ENCODE assay signal across 8 cellular contexts in the genomic region with DNA sequence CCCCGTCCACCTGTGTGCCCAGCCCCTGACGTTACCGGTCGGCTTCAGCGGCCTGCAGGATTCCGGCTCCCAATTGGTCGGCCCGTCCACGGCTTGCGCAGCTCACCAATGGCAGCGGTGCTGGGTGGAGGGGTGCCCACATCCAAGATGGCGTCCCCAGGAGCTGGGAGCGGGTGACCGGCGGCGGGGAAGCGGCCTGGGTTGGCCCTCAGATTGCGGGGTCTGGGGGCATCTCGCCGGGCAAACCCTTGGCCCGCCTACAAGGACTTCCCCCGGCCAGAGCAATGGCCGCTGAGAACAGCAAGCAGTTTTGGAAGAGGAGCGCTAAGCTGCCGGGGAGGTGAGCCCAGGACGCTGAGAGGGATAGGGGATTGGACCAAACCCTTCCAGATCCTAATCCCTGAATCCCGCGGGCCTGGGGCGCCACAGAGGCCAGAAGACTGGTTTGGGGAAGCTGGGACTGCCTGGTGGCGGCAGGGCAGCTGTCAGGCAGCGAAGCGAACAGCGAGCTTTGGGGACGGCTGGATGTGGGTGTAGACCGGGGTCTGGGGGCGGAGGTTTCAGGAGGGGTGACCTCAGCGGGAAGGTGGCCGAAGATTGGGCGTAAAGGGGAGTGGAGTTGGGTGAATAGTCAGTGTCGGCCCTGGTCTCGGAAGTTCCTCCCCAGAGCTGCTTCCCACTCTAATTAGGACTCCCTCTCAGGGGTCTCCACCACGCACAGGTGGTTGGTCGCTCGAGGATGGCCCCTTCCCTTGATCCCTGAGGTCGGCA. TPM values are rescaled to one million over a fixed set of nuclear protein-coding genes. Genes with fewer than 3 reads are reported as not detected.
DNase-seq lines count a peak whose midpoint lies in the region; ATAC-seq and TF ChIP-seq lines count a peak whose summit lies in the region.

A gene with protein sequence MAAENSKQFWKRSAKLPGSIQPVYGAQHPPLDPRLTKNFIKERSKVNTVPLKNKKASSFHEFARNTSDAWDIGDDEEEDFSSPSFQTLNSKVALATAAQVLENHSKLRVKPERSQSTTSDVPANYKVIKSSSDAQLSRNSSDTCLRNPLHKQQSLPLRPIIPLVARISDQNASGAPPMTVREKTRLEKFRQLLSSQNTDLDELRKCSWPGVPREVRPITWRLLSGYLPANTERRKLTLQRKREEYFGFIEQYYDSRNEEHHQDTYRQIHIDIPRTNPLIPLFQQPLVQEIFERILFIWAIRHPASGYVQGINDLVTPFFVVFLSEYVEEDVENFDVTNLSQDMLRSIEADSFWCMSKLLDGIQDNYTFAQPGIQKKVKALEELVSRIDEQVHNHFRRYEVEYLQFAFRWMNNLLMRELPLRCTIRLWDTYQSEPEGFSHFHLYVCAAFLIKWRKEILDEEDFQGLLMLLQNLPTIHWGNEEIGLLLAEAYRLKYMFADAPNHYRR (plus strand): TSS at position 139 of the 771 bp plus-strand sequence. CDS start 146 bp downstream, at position 285.
A gene (minus strand): TSS at position 511 of the 771 bp plus-strand sequence. CDS start 39,114 bp downstream, outside the sequence.

- H3K27ac Mint-ChIP-seq in T-helper 1 cell treated with Interleukin-12 subunit alpha and Interleukin-12 subunit beta and Interleukin-4 antibody, amounts not matched to agents 30 μg/mL and 1 μg/mL, for 36 hours, result peak within 1 kb of the TSS; percentile 91
- H3K27ac Mint-ChIP-seq in progenitor cell of endocrine pancreas, result peak within 1 kb of the TSS; percentile 99

- H3K27me3 Mint-ChIP-seq in T-helper 1 cell treated with Interleukin-12 subunit alpha and Interleukin-12 subunit beta and Interleukin-4 antibody, amounts not matched to agents 30 μg/mL and 1 μg/mL, for 36 hours (ENCODE audit: low read depth), result no peaks in the 10 kb centered on the region
- H3K27me3 Mint-ChIP-seq in progenitor cell of endocrine pancreas, result no peaks in the 10 kb centered on the region

- peak; percentile 61 for DNase-seq in NCI-H1694 (lab: John Stamatoyannopoulos, UW)
- DNase-seq in amygdala (lab: John Stamatoyannopoulos, UW), result peak; percentile 44 to 98 (median 92)
- DNase-seq in left cardiac atrium, result peak; percentile 96
- DNase-seq in progenitor cell of endocrine pancreas (ENCODE audit: low spot score, unreplicated experiment), result peak; percentile 93
- DNase-seq in ureter (ENCODE audit: low spot score), result peak; percentile 97

- H3K4me3 Mint-ChIP-seq in T-helper 1 cell treated with Interleukin-12 subunit alpha and Interleukin-12 subunit beta and Interleukin-4 antibody, amounts not matched to agents 30 μg/mL and 1 μg/mL, for 36 hours, result peak within 1 kb of the TSS; percentile 92
- peak within 1 kb of the TSS; percentile 98 for H3K4me3 Mint-ChIP-seq in progenitor cell of endocrine pancreas (ENCODE audit: low read depth)

- H3K4me1 Mint-ChIP-seq in T-helper 1 cell treated with Interleukin-12 subunit alpha and Interleukin-12 subunit beta and Interleukin-4 antibody, amounts not matched to agents 30 μg/mL and 1 μg/mL, for 36 hours (ENCODE audit: low read depth), result peaks cover 57% of the 10 kb centered on the region
- peaks cover 20% of the 10 kb centered on the region for H3K4me1 Mint-ChIP-seq in progenitor cell of endocrine pancreas (ENCODE audit: low read depth)

- no peaks in the 10 kb centered on the region for H3K9me3 Mint-ChIP-seq in T-helper 1 cell treated with Interleukin-12 subunit alpha and Interleukin-12 subunit beta and Interleukin-4 antibody, amounts not matched to agents 30 μg/mL and 1 μg/mL, for 36 hours
- no peaks in the 10 kb centered on the region for H3K9me3 Mint-ChIP-seq in progenitor cell of endocrine pancreas (ENCODE audit: low read depth)

- no peak for TF ChIP-seq CTCF in progenitor cell of endocrine pancreas (IDR thresholded peaks at IDR 0.05; ENCODE audit: unreplicated experiment)

- ATAC-seq in GM18498 (IDR thresholded peaks at IDR 0.05; ENCODE audit: unreplicated experiment), result peak; percentile 97
- ATAC-seq in HG02885 (IDR thresholded peaks at IDR 0.05; ENCODE audit: poor library complexity, unreplicated experiment), result peak; percentile 98
- ATAC-seq in left cardiac atrium, result peak; percentile 100

- H3K36me3 Mint-ChIP-seq in T-helper 1 cell treated with Interleukin-12 subunit alpha and Interleukin-12 subunit beta and Interleukin-4 antibody, amounts not matched to agents 30 μg/mL and 1 μg/mL, for 36 hours (ENCODE audit: low read depth), result peaks cover 15% of the 10 kb centered on the region
- no peaks in the 10 kb centered on the region for H3K36me3 Mint-ChIP-seq in progenitor cell of endocrine pancreas (ENCODE audit: insufficient read depth)

- intact Hi-C loops in left cardiac atrium (cut with DNase I), result no loop called here

RNA-seq across cellular contexts. Expression of the first gene that starts in this region (rescaled TPM):
- 1 to 10 TPM; 6.5 to 8.7 TPM for total RNA-seq in left cardiac atrium
- total RNA-seq in progenitor cell of endocrine pancreas, result 14.6 and 17.1 TPM in 2 replicates
- 12.5 TPM for total RNA-seq in ureter

RNA-seq across cellular contexts. Expression of the second gene that starts in this region (rescaled TPM):
- total RNA-seq in left cardiac atrium (1 to 10 TPM in 1 of 2 donors, under 1 TPM in 1; 0.62 to 1.9 TPM), progenitor cell of endocrine pancreas (1.4 and 2.5 TPM in 2 replicates), ureter (1.2 TPM)

Comparison
In these comparisons a context has a peak if more than half of its experiments do, and no peak if none do; other contexts are left out.
1. Peak in every context shown above with its lines: DNase-seq and ATAC-seq.